12 cellular contexts compared by ENCODE assay signal in genomic region chr6:135411339-135411738, GRCh38.
DNase-seq lines count a peak whose midpoint lies in the region; ATAC-seq, FAIRE-seq and TF ChIP-seq lines count a peak whose summit lies in the region.
"Had no signal": no experiment of that assay in that cellular context is flagged by ENCODE, and none has a peak within 500 bp of the region (broad histone marks: within the 10 kb centered on the region; RNA-seq: fewer than 3 reads in every experiment).

No MANE protein-coding gene starts in this region.

- H3K4me3 ChIP-seq in NB4 (ENCODE audit: low read depth, low read length), result no peak overlapping the region
- H3K4me3 ChIP-seq in colonic mucosa, result no peak overlapping the region
- no peak overlapping the region for H3K4me3 ChIP-seq in pancreas

- no peaks in the 10 kb centered on the region for H3K27me3 ChIP-seq in colonic mucosa
- H3K27me3 ChIP-seq in pancreas, result no peaks in the 10 kb centered on the region

- no peaks in the 10 kb centered on the region for H3K4me1 Mint-ChIP-seq in progenitor cell of endocrine pancreas (ENCODE audit: low read depth)

- H3K4me3 Mint-ChIP-seq in progenitor cell of endocrine pancreas (ENCODE audit: low read depth), result no peak overlapping the region

- no peak for ATAC-seq in GM18858 (IDR thresholded peaks at IDR 0.05; ENCODE audit: unreplicated experiment)
- no peak for ATAC-seq in pancreas

- TF ChIP-seq POLR2A in NB4 (IDR thresholded peaks at IDR 0.05; ENCODE audit: extremely low read depth, insufficient read length) (no peak), GM12892 (IDR thresholded peaks at IDR 0.05; ENCODE audit: low read depth, low read length) (no peak)

- H3K27ac ChIP-seq in colonic mucosa, result no peak overlapping the region
- H3K27ac ChIP-seq in pancreas, result no peak overlapping the region

- H3K9me3 Mint-ChIP-seq in progenitor cell of endocrine pancreas (ENCODE audit: low read depth), result no peaks in the 10 kb centered on the region

- H3K36me3 ChIP-seq in colonic mucosa (no peaks in the 10 kb centered on the region), pancreas (peaks cover 0 to 13% (median 0%) of the 10 kb centered on the region in 3 donors)

- FAIRE-seq in pancreas (lab: Jason Lieb, UNC) (no peak), GM12892 (lab: Jason Lieb, UNC) (no peak)

- peaks cover 13% of the 10 kb centered on the region for H3K36me3 Mint-ChIP-seq in progenitor cell of endocrine pancreas (ENCODE audit: insufficient read depth)

- intact Hi-C loops in colonic mucosa (cut with DNase I), result no loop called here
- intact Hi-C loops in pancreas (cut with DNase I), result no loop called here

- H3K4me1 ChIP-seq in colonic mucosa (no peaks in the 10 kb centered on the region), pancreas (no peaks in the 10 kb centered on the region)

- TF ChIP-seq CTCF in NB4 (IDR thresholded peaks at IDR 0.05; ENCODE audit: low read depth, low read length) (peak; percentile 28), colonic mucosa (IDR thresholded peaks at IDR 0.05) (peak; percentile 34), progenitor cell of endocrine pancreas (IDR thresholded peaks at IDR 0.05; ENCODE audit: unreplicated experiment) (peak; percentile 42), pancreas (IDR thresholded peaks at IDR 0.05) (no peak)

- no peak overlapping the region for H3K27ac Mint-ChIP-seq in progenitor cell of endocrine pancreas

- 74 to 75% methylated on average over 2 of the region's 2 CpGs for WGBS in pancreas, 2 donors

- no peaks in the 10 kb centered on the region for H3K27me3 Mint-ChIP-seq in progenitor cell of endocrine pancreas

- no peak overlapping the region for H3K9ac ChIP-seq in colonic mucosa (ENCODE audit: low read depth in 2 of 2, low read length in 2 of 2)

- DNase-seq in NCI-H146 (lab: John Stamatoyannopoulos, UW), result peak; percentile 9
- DNase-seq in NCI-H146 treated with DMSO at 0.1 percent for 48 hours (lab: John Stamatoyannopoulos, UW; ENCODE audit: unreplicated experiment), result no peak
- DNase-seq in NB4 (ENCODE audit: low read depth), result peak; percentile 29
- DNase-seq in colonic mucosa, result no peak
- no peak for DNase-seq in progenitor cell of endocrine pancreas (ENCODE audit: low spot score, unreplicated experiment)
- no peak for DNase-seq in pancreas
- DNase-seq in GM12892 (ENCODE audit: insufficient read length), result no peak
- DNase-seq: activated naive CD4-positive, alpha-beta T cell treated with Interleukin-2 at 50 U/mL for 16 hours; NCI-H2081 treated with DMSO at 0.1 percent for 48 hours; Right ventricle myocardium superior; stimulated activated CD8-positive, alpha-beta memory T cell treated with anti-CD3 and anti-CD28 coated beads, Interleukin-4, amount 100 ng/mL, for 48 hours had no signal

- H3K9me3 ChIP-seq in colonic mucosa, result no peaks in the 10 kb centered on the region
- H3K9me3 ChIP-seq in pancreas, result no peaks in the 10 kb centered on the region

Comparison
In these comparisons a context has a peak if more than half of its experiments do, and no peak if none do; other contexts are left out.
1. DNase-seq: peak in NCI-H146 (single experiment) and NB4 (single experiment); none in NCI-H146 treated with DMSO at 0.1 percent for 48 hours (single experiment), colonic mucosa (single experiment), progenitor cell of endocrine pancreas (single experiment), pancreas (0 of 6) and GM12892 (single experiment).
2. CTCF ChIP-seq: peak in NB4 (single experiment), colonic mucosa (single experiment) and progenitor cell of endocrine pancreas (single experiment); none in pancreas (0 of 4).